In genomic region chr3:170797685-170798084, GRCh38 we compare ENCODE assay signal across 8 cellular contexts.
"Had no signal": no experiment of that assay in that cellular context is flagged by ENCODE, and none has a peak within 500 bp of the region (broad histone marks: within the 10 kb centered on the region; RNA-seq: fewer than 3 reads in every experiment).

No MANE protein-coding gene starts in this region.

- DNase-seq: GDM1, GF-D8 had no signal

- ATAC-seq: GM12878 had no signal

- H3K4me3 ChIP-seq: GM12878 had no signal

- FAIRE-seq: G401.6, GM12878, GM12891, GM12892, GM18507, GM19239 had no signal
